28 cellular contexts compared by ENCODE assay signal in genomic region chr9:84456526-84456925, GRCh38.
"Had no signal": no experiment of that assay in that cellular context is flagged by ENCODE, and none has a peak within 500 bp of the region (broad histone marks: within the 10 kb centered on the region; RNA-seq: fewer than 3 reads in every experiment).

No MANE protein-coding gene starts in this region.

- H3K4me3 ChIP-seq: ascending aorta, cardiac muscle cell had no signal

- DNase-seq: activated B cell treated with CpG ODN at 0.5 μM for 24 hours; activated CD4-positive, alpha-beta memory T cell treated with anti-CD3 and anti-CD28 coated beads for 36 hours; activated CD4-positive, alpha-beta T cell treated with anti-CD3 and anti-CD28 coated beads for 4 hours; activated CD4-positive, alpha-beta T cell treated with anti-CD3 and anti-CD28 coated beads, Interleukin-2, amount 10 ng/mL, durations not matched to agents 24 days and 14 days; activated CD4-positive, alpha-beta T cell treated with anti-CD3 and anti-CD28 coated beads, Interleukin-2, amount 50 U/mL, for 1 hour; activated CD4-positive, alpha-beta T cell treated with anti-CD3 and anti-CD28 coated beads, Interleukin-2, amount 50 U/mL, for 4 hours; activated CD4-positive, CD25-positive, alpha-beta regulatory T cell treated with anti-CD3 and anti-CD28 coated beads, Interleukin-2, amount 50 U/mL, for 72 hours; activated CD8-positive, alpha-beta memory T cell treated with anti-CD3 and anti-CD28 coated beads, Interleukin-2, amount 50 U/mL, for 4 hours; activated CD8-positive, alpha-beta T cell treated with anti-CD3 and anti-CD28 coated beads for 36 hours; activated effector memory CD4-positive, alpha-beta T cell treated with anti-CD3 and anti-CD28 coated beads, Interleukin-2, amount 50 U/mL, for 16 hours; activated gamma-delta T cell treated with Interleukin-2 at 50 U/mL for 16 hours; activated naive CD4-positive, alpha-beta T cell treated with anti-CD3 and anti-CD28 coated beads, Interleukin-2, amount 10 ng/mL, durations not matched to agents 7 days and 5 days; activated naive CD4-positive, alpha-beta T cell treated with Interleukin-2 at 50 U/mL for 16 hours; activated naive CD8-positive, alpha-beta T cell treated with anti-CD3 and anti-CD28 coated beads, Interleukin-2, amount 10 ng/mL, durations not matched to agents 7 days and 5 days; activated naive CD8-positive, alpha-beta T cell treated with anti-CD3 and anti-CD28 coated beads, Interleukin-2, amount 50 U/mL, for 24 hours; activated T-cell treated with anti-CD3 and anti-CD28 coated beads for 4 hours; activated T-cell treated with anti-CD3 and anti-CD28 coated beads, Interleukin-2, amount 50 U/mL, for 1 hour; activated T-cell treated with anti-CD3 and anti-CD28 coated beads, Interleukin-2, amount 50 U/mL, for 4 hours; activated T-cell treated with anti-CD3 and anti-CD28 coated beads, Interleukin-2, amount 50 U/mL, for 72 hours; amygdala; anterior cingulate cortex; central memory CD4-positive, alpha-beta T cell; T-helper 1 cell; T-helper 2 cell; T-helper 9 cell had no signal

- H3K27ac ChIP-seq: ascending aorta, cardiac muscle cell, VCaP had no signal
